In the genomic region with DNA sequence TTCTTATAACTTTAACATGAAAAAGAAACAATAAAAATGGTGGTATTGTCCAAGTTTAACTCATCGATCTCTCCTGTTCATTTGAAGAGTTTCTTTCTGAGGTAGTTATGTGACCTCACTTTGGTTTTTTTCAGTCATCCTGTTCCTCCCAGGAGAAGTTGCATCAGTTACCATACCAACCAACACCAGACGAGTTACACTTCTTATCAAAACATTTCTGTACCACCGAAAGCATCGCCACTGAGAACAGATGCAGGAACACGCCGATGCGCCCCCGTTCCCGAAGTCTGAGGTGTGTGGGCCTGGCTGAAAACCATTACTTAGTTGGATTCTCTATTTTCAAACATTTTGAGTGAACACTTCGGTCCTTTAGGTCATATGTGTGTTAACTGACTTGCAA, we compare ENCODE assay signal across 24 cellular contexts.
DNase-seq lines count a peak whose midpoint lies in the region; ATAC-seq lines count a peak whose summit lies in the region.
"Had no signal": no experiment of that assay in that cellular context is flagged by ENCODE, and none has a peak within 500 bp of the region (broad histone marks: within the 10 kb centered on the region; RNA-seq: fewer than 3 reads in every experiment).

No MANE protein-coding gene starts in this region.

- peak overlapping the region; percentile 25 for H3K27ac Mint-ChIP-seq in activated CD4-positive, alpha-beta T cell treated with anti-CD3 and anti-CD28 coated beads, Interleukin-2, amount 10 ng/mL, durations not matched to agents 24 days and 14 days
- H3K27ac Mint-ChIP-seq in effector memory CD8-positive, alpha-beta T cell = peak overlapping the region; percentile 63 to 66
- H3K27ac Mint-ChIP-seq: CD4-positive, alpha-beta T cell; dendritic cell treated with granulocyte-macrophage colony-stimulating factor and Interleukin-4, amounts not matched to agents 40 ng/mL and 50 ng/mL, for 4 days; stimulated activated naive B cell treated with anti-CD40 and anti-IgM and Interleukin-4, amounts not matched to agents 10 μg/mL and 1 μg/mL and 100 μg/mL, for 72 hours had no signal

- intact Hi-C loops in activated CD4-positive, alpha-beta T cell treated with anti-CD3 and anti-CD28 coated beads, Interleukin-2, amount 10 ng/mL, durations not matched to agents 24 days and 14 days (cut with micrococcal nuclease) = loop anchor here (5.0 kb wide), 1 partner anchor 38 kb away; no protein-coding TSS in a partner anchor

- no peaks in the 10 kb centered on the region for H3K9me3 Mint-ChIP-seq in activated CD4-positive, alpha-beta T cell treated with anti-CD3 and anti-CD28 coated beads, Interleukin-2, amount 10 ng/mL, durations not matched to agents 24 days and 14 days
- no peaks in the 10 kb centered on the region for H3K9me3 Mint-ChIP-seq in effector memory CD8-positive, alpha-beta T cell
- H3K9me3 Mint-ChIP-seq: CD4-positive, alpha-beta T cell; dendritic cell treated with granulocyte-macrophage colony-stimulating factor and Interleukin-4, amounts not matched to agents 40 ng/mL and 50 ng/mL, for 4 days; endodermal cell; stimulated activated naive B cell treated with anti-CD40 and anti-IgM and Interleukin-4, amounts not matched to agents 10 μg/mL and 1 μg/mL and 100 μg/mL, for 72 hours had no signal

- peak; percentile 55 for DNase-seq in activated CD4-positive, alpha-beta T cell treated with anti-CD3 and anti-CD28 coated beads, Interleukin-2, amount 10 ng/mL, durations not matched to agents 24 days and 14 days
- DNase-seq in activated CD4-positive, alpha-beta T cell treated with anti-CD3 and anti-CD28 coated beads, Interleukin-2, amount 50 U/mL, for 1 hour = no peak
- peak in 2 of 3 donors; percentile 12 to 23 for DNase-seq in stimulated activated CD4-positive, alpha-beta T cell treated with anti-CD3 and anti-CD28 coated beads, Interleukin-12 subunit alpha, Interleukin-12 subunit beta, amount 100 ng/mL, for 48 hours (ENCODE audit: low read depth in 2 of 3, low spot score in 1 of 3)
- DNase-seq in stimulated activated CD4-positive, alpha-beta T cell treated with anti-CD3 and anti-CD28 coated beads, Interleukin-12 subunit alpha, Interleukin-12 subunit beta, amount 100 ng/mL, for 4 hours = no peak
- no peak for DNase-seq in effector memory CD8-positive, alpha-beta T cell
- peak; percentile 8 for DNase-seq in stimulated activated naive CD8-positive, alpha-beta T cell treated with anti-CD3 and anti-CD28 coated beads, Interleukin-15, Interleukin-2, amounts not matched to agents 100 U/mL and 50 U/mL, for 24 hours
- no peak for DNase-seq in NCI-H524 (lab: John Stamatoyannopoulos, UW)
- DNase-seq: activated effector memory CD4-positive, alpha-beta T cell treated with anti-CD3 and anti-CD28 coated beads, Interleukin-2, amount 50 U/mL, for 16 hours; CD4-positive, alpha-beta T cell; central memory CD4-positive, alpha-beta T cell; endodermal cell; MM.1S; NCI-H1930; NCI-H2171 treated with DMSO at 0.1 percent for 48 hours; NCI-H510A; stimulated activated naive B cell treated with anti-CD40 and anti-IgM and Interleukin-4, amounts not matched to agents 10 μg/mL and 1 μg/mL and 100 μg/mL, for 72 hours; T1000; testis; WERI-Rb-1 had no signal

- H3K4me1 Mint-ChIP-seq in activated CD4-positive, alpha-beta T cell treated with anti-CD3 and anti-CD28 coated beads, Interleukin-2, amount 10 ng/mL, durations not matched to agents 24 days and 14 days = peaks cover 4% of the 10 kb centered on the region
- H3K4me1 Mint-ChIP-seq in effector memory CD8-positive, alpha-beta T cell (ENCODE audit: low read depth in 2 of 2) = peaks cover 9 to 12% of the 10 kb centered on the region in 2 donors
- H3K4me1 Mint-ChIP-seq: stimulated activated naive B cell treated with anti-CD40 and anti-IgM and Interleukin-4, amounts not matched to agents 10 μg/mL and 1 μg/mL and 100 μg/mL, for 72 hours had no signal

- peaks cover 37% of the 10 kb centered on the region for H3K36me3 Mint-ChIP-seq in activated CD4-positive, alpha-beta T cell treated with anti-CD3 and anti-CD28 coated beads, Interleukin-2, amount 10 ng/mL, durations not matched to agents 24 days and 14 days (ENCODE audit: low read depth)
- H3K36me3 Mint-ChIP-seq in effector memory CD8-positive, alpha-beta T cell (ENCODE audit: insufficient read depth) = no peaks in the 10 kb centered on the region

- ATAC-seq in effector memory CD8-positive, alpha-beta T cell (replicated peaks) = peak; percentile 37
- peak; percentile 65 for ATAC-seq in stimulated activated naive CD8-positive, alpha-beta T cell treated with anti-CD3 and anti-CD28 coated beads, Interleukin-15, Interleukin-2, amounts not matched to agents 100 U/mL and 50 U/mL, for 24 hours
- ATAC-seq in HG02763 (IDR thresholded peaks at IDR 0.05; ENCODE audit: unreplicated experiment) = no peak
- ATAC-seq: esophagus mucosa; HCT116; HepG2; stimulated activated naive B cell treated with anti-CD40 and anti-IgM and Interleukin-4, amounts not matched to agents 10 μg/mL and 1 μg/mL and 100 μg/mL, for 72 hours had no signal

- no peaks in the 10 kb centered on the region for H3K27me3 Mint-ChIP-seq in activated CD4-positive, alpha-beta T cell treated with anti-CD3 and anti-CD28 coated beads, Interleukin-2, amount 10 ng/mL, durations not matched to agents 24 days and 14 days
- H3K27me3 Mint-ChIP-seq in effector memory CD8-positive, alpha-beta T cell = peaks cover 10 to 11% of the 10 kb centered on the region in 2 donors
- H3K27me3 Mint-ChIP-seq: CD4-positive, alpha-beta T cell; dendritic cell treated with granulocyte-macrophage colony-stimulating factor and Interleukin-4, amounts not matched to agents 40 ng/mL and 50 ng/mL, for 4 days; stimulated activated naive B cell treated with anti-CD40 and anti-IgM and Interleukin-4, amounts not matched to agents 10 μg/mL and 1 μg/mL and 100 μg/mL, for 72 hours had no signal

- H3K4me3 Mint-ChIP-seq in activated CD4-positive, alpha-beta T cell treated with anti-CD3 and anti-CD28 coated beads, Interleukin-2, amount 10 ng/mL, durations not matched to agents 24 days and 14 days = no peak overlapping the region
- peak overlapping the region; percentile 35 to 51 for H3K4me3 Mint-ChIP-seq in effector memory CD8-positive, alpha-beta T cell
- H3K4me3 Mint-ChIP-seq: CD4-positive, alpha-beta T cell; dendritic cell treated with granulocyte-macrophage colony-stimulating factor and Interleukin-4, amounts not matched to agents 40 ng/mL and 50 ng/mL, for 4 days; endodermal cell; stimulated activated naive B cell treated with anti-CD40 and anti-IgM and Interleukin-4, amounts not matched to agents 10 μg/mL and 1 μg/mL and 100 μg/mL, for 72 hours had no signal

Comparison
In these comparisons a context has a peak if more than half of its experiments do, and no peak if none do; other contexts are left out.
1. DNase-seq: peak in activated CD4-positive, alpha-beta T cell treated with anti-CD3 and anti-CD28 coated beads, Interleukin-2, amount 10 ng/mL, durations not matched to agents 24 days and 14 days (single experiment), stimulated activated CD4-positive, alpha-beta T cell treated with anti-CD3 and anti-CD28 coated beads, Interleukin-12 subunit alpha, Interleukin-12 subunit beta, amount 100 ng/mL, for 48 hours (2 of 3) and stimulated activated naive CD8-positive, alpha-beta T cell treated with anti-CD3 and anti-CD28 coated beads, Interleukin-15, Interleukin-2, amounts not matched to agents 100 U/mL and 50 U/mL, for 24 hours (single experiment); none in activated CD4-positive, alpha-beta T cell treated with anti-CD3 and anti-CD28 coated beads, Interleukin-2, amount 50 U/mL, for 1 hour (single experiment), stimulated activated CD4-positive, alpha-beta T cell treated with anti-CD3 and anti-CD28 coated beads, Interleukin-12 subunit alpha, Interleukin-12 subunit beta, amount 100 ng/mL, for 4 hours (single experiment), effector memory CD8-positive, alpha-beta T cell (0 of 3) and NCI-H524 (0 of 2).